1 cellular context compared by ENCODE assay signal in genomic region chr7:130087364-130087763, GRCh38.
TF ChIP-seq lines count a peak whose summit lies in the region.

No MANE protein-coding gene starts in this region.

TF ChIP-seq in WTC11, 78 proteins besides CTCF, POLR2A, EP300 and RAD21 (continued from another document):
- TF ChIP-seq ZBTB43 (CRISPR knock-in tag; IDR thresholded peaks at IDR 0.05) = no peak
TF ChIP-seq in WTC11: peak in this region for 0.
